ENCODE assay signal across 28 cellular contexts in the genomic region with DNA sequence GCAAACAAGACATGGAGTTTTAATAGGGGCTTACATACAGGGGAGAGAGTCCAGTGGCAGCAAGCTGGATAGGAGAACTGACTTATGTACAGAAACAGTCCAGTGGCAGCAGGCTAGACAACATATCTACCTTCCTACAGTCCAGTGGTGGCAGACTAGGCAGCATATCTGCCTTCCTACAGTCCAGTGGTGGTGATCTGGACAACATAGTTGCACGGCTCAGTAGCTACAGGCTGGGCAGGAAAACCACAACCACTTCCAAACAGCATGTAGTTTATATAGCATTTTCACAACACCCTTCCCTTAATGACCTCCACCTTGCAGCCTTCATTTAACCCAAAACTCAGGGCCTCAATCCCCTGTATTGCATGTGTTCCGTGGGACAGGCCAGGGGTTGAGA.
"Had no signal": no experiment of that assay in that cellular context is flagged by ENCODE, and none has a peak within 500 bp of the region (broad histone marks: within the 10 kb centered on the region; RNA-seq: fewer than 3 reads in every experiment).

No MANE protein-coding gene starts in this region.

- H3K36me3 ChIP-seq: gastroesophageal sphincter, pancreas, right atrium auricular region, uterus, WERI-Rb-1 had no signal

- H3K4me1 Mint-ChIP-seq: activated CD4-positive, alpha-beta T cell treated with anti-CD3 and anti-CD28 coated beads, Interleukin-2, amount 10 ng/mL, durations not matched to agents 24 days and 14 days; activated naive CD8-positive, alpha-beta T cell treated with anti-CD3 and anti-CD28 coated beads, Interleukin-2, amount 50 U/mL, for 24 hours had no signal

- H3K36me3 Mint-ChIP-seq: activated CD4-positive, alpha-beta memory T cell treated with anti-CD3 and anti-CD28 coated beads for 36 hours; naive B cell; type B pancreatic cell had no signal

- H3K4me3 ChIP-seq: gastroesophageal sphincter, pancreas, psoas muscle, right atrium auricular region, testis, uterus had no signal

- H3K9me3 Mint-ChIP-seq: activated CD4-positive, alpha-beta memory T cell treated with anti-CD3 and anti-CD28 coated beads for 36 hours; activated CD4-positive, alpha-beta T cell treated with anti-CD3 and anti-CD28 coated beads, Interleukin-2, amount 10 ng/mL, durations not matched to agents 24 days and 14 days; activated naive CD8-positive, alpha-beta T cell treated with anti-CD3 and anti-CD28 coated beads, Interleukin-2, amount 50 U/mL, for 24 hours; effector memory CD8-positive, alpha-beta T cell had no signal

- H3K27me3 ChIP-seq: gastroesophageal sphincter, pancreas, right atrium auricular region, testis, uterus had no signal

- DNase-seq: activated CD4-positive, alpha-beta memory T cell treated with anti-CD3 and anti-CD28 coated beads for 36 hours; activated CD4-positive, alpha-beta T cell treated with anti-CD3 and anti-CD28 coated beads, Interleukin-2, amount 10 ng/mL, durations not matched to agents 24 days and 14 days; activated CD4-positive, CD25-positive, alpha-beta regulatory T cell treated with anti-CD3 and anti-CD28 coated beads, Interleukin-2, amount 50 U/mL, for 72 hours; activated CD8-positive, alpha-beta memory T cell treated with anti-CD3 and anti-CD28 coated beads, Interleukin-2, amount 50 U/mL, for 48 hours; activated gamma-delta T cell treated with Interleukin-2 at 50 U/mL for 16 hours; activated naive CD4-positive, alpha-beta T cell treated with anti-CD3 and anti-CD28 coated beads, Interleukin-2, amount 50 U/mL, for 16 hours; activated naive CD8-positive, alpha-beta T cell treated with anti-CD3 and anti-CD28 coated beads, Interleukin-2, amount 50 U/mL, for 24 hours; activated T-cell treated with anti-CD3 and anti-CD28 coated beads, Interleukin-2, amount 50 U/mL, for 24 hours; amygdala; caudate nucleus; cortex of kidney; effector memory CD8-positive, alpha-beta T cell; erythroblast; head of caudate nucleus; left cardiac atrium; left ventricle myocardium superior; naive B cell; pancreas; psoas muscle; stimulated activated CD4-positive, alpha-beta T cell treated with anti-CD3 and anti-CD28 coated beads, Interleukin-15, amount 100 ng/mL, for 24 hours; stimulated activated CD4-positive, alpha-beta T cell treated with anti-CD3 and anti-CD28 coated beads, Interleukin-2, amount 100 ng/mL, for 24 hours; stimulated activated naive CD4-positive, alpha-beta T cell; testis; uterus; WERI-Rb-1 had no signal

- H3K4me3 Mint-ChIP-seq: activated CD4-positive, alpha-beta memory T cell treated with anti-CD3 and anti-CD28 coated beads for 36 hours; activated CD4-positive, alpha-beta T cell treated with anti-CD3 and anti-CD28 coated beads, Interleukin-2, amount 10 ng/mL, durations not matched to agents 24 days and 14 days; activated naive CD8-positive, alpha-beta T cell treated with anti-CD3 and anti-CD28 coated beads, Interleukin-2, amount 50 U/mL, for 24 hours; activated T-cell treated with anti-CD3 and anti-CD28 coated beads, Interleukin-2, amount 50 U/mL, for 24 hours; effector memory CD8-positive, alpha-beta T cell; naive B cell; type B pancreatic cell had no signal

- ATAC-seq: activated naive CD8-positive, alpha-beta T cell treated with anti-CD3 and anti-CD28 coated beads, Interleukin-2, amount 50 U/mL, for 24 hours; effector memory CD8-positive, alpha-beta T cell; gastroesophageal sphincter; left cardiac atrium; left ventricle myocardium superior; pancreas; psoas muscle had no signal

- H3K27ac ChIP-seq: gastroesophageal sphincter, pancreas, psoas muscle, right atrium auricular region, testis, uterus, WERI-Rb-1 had no signal

- H3K27me3 Mint-ChIP-seq: activated CD4-positive, alpha-beta T cell treated with anti-CD3 and anti-CD28 coated beads, Interleukin-2, amount 10 ng/mL, durations not matched to agents 24 days and 14 days; activated naive CD8-positive, alpha-beta T cell treated with anti-CD3 and anti-CD28 coated beads, Interleukin-2, amount 50 U/mL, for 24 hours; naive B cell had no signal

- H3K9me3 ChIP-seq: gastroesophageal sphincter, pancreas, psoas muscle, right atrium auricular region, testis, uterus had no signal

- H3K27ac Mint-ChIP-seq: activated CD4-positive, alpha-beta memory T cell treated with anti-CD3 and anti-CD28 coated beads for 36 hours; activated CD4-positive, alpha-beta T cell treated with anti-CD3 and anti-CD28 coated beads, Interleukin-2, amount 10 ng/mL, durations not matched to agents 24 days and 14 days; activated naive CD8-positive, alpha-beta T cell treated with anti-CD3 and anti-CD28 coated beads, Interleukin-2, amount 50 U/mL, for 24 hours; activated T-cell treated with anti-CD3 and anti-CD28 coated beads, Interleukin-2, amount 50 U/mL, for 24 hours; effector memory CD8-positive, alpha-beta T cell; naive B cell; type B pancreatic cell had no signal

- H3K4me1 ChIP-seq: gastroesophageal sphincter, pancreas, right atrium auricular region, testis, uterus had no signal
